In genomic region chr19:55600336-55601028, GRCh38 we compare ENCODE assay signal across 8 cellular contexts.
DNase-seq lines count a peak whose midpoint lies in the region; ATAC-seq and TF ChIP-seq lines count a peak whose summit lies in the region.

No MANE protein-coding gene starts in this region.

- POLR2A ChIA-PET in HEK293T (lab: Yijun Ruan, JAX) = interaction anchor here (1.2 to 1.9 kb wide), 8 partner anchors 16 to 133 kb away, joined by 3 to 26 read pairs (median 6); partner anchors contain the start of genes ZNF579, ZNF628 and ZNF784

- peak; percentile 29 for TF ChIP-seq POLR2A in GM18505 (IDR thresholded peaks at IDR 0.05; ENCODE audit: borderline replicate concordance, extremely low read depth, insufficient read depth, insufficient read length)

- peak overlapping the region; percentile 88; the same call in 1 of the 2 replicates for H3K9ac ChIP-seq in iPS-20b (ENCODE audit: low read depth, low read length)

- ATAC-seq in GM18505 (IDR thresholded peaks at IDR 0.05; ENCODE audit: unreplicated experiment) (peak; percentile 8), HG03135 (IDR thresholded peaks at IDR 0.05; ENCODE audit: unreplicated experiment) (peak; percentile 2)

- H3K4me1 ChIP-seq in iPS-20b (ENCODE audit: insufficient read depth, low read length) = peaks cover 12% of the 10 kb centered on the region; the same call in 1 of the 2 replicates

- peak overlapping the region; percentile 100 for H3K27ac ChIP-seq in angular gyrus (ENCODE audit: low read depth, low read length)
- peak overlapping the region; percentile 50 for H3K27ac ChIP-seq in iPS-20b (ENCODE audit: low read length)

- DNase-seq in AG10803 (ENCODE audit: low read depth) (no peak), NCI-H526 (lab: John Stamatoyannopoulos, UW) (peak; percentile 84 to 99), HEK293T (ENCODE audit: extremely low spot score) (no peak)
- peak; percentile 65 to 73 for DNase-seq in stimulated activated CD4-positive, alpha-beta T cell treated with anti-CD3 and anti-CD28 coated beads, Interleukin-2, amount 100 ng/mL, for 24 hours

- no peaks in the 10 kb centered on the region for H3K9me3 ChIP-seq in iPS-20b (ENCODE audit: insufficient read depth, low read depth, low read length)

- H3K4me3 ChIP-seq in AG10803 (ENCODE audit: low read length) = peak overlapping the region; percentile 75
- H3K4me3 ChIP-seq in iPS-20b (ENCODE audit: low read length) = peak overlapping the region; percentile 71

- H3K36me3 ChIP-seq in iPS-20b (ENCODE audit: insufficient read depth, low read depth, low read length) = peaks cover 16% of the 10 kb centered on the region

- CTCF ChIA-PET in HEK293T (lab: Yijun Ruan, JAX) = interaction anchor here (0.6 to 0.7 kb wide), 2 partner anchors 14 to 40 kb away, joined by 3 to 5 read pairs; no protein-coding TSS in a partner anchor

- H3K27me3 ChIP-seq in iPS-20b (ENCODE audit: insufficient read depth, low read length) = no peaks in the 10 kb centered on the region

- TF ChIP-seq CTCF in AG10803 (conservative IDR thresholded peaks at IDR 0.05; ENCODE audit: low read length) = no peak

TF ChIP-seq in HEK293T, 16 proteins besides CTCF, POLR2A, EP300 and RAD21:
- no peak for TF ChIP-seq PKNOX1 (IDR thresholded peaks at IDR 0.05)
- TF ChIP-seq BHLHE40 (IDR thresholded peaks at IDR 0.05; ENCODE audit: borderline replicate concordance) = no peak
- no peak for TF ChIP-seq L3MBTL2 (conservative IDR thresholded peaks at IDR 0.05)
- no peak for TF ChIP-seq FOXA1 (IDR thresholded peaks at IDR 0.05)
- no peak for TF ChIP-seq SP1 (IDR thresholded peaks at IDR 0.05)
- TF ChIP-seq NFRKB (IDR thresholded peaks at IDR 0.05) = no peak
- no peak for TF ChIP-seq ARNT (IDR thresholded peaks at IDR 0.05)
- TF ChIP-seq HDGF (IDR thresholded peaks at IDR 0.05; ENCODE audit: borderline replicate concordance) = no peak
- no peak for TF ChIP-seq ZNF384 (IDR thresholded peaks at IDR 0.05)
- no peak for TF ChIP-seq FOXK2 (IDR thresholded peaks at IDR 0.05)
- TF ChIP-seq FOXM1 (IDR thresholded peaks at IDR 0.05; ENCODE audit: borderline replicate concordance) = no peak
- no peak for TF ChIP-seq ELF4 (IDR thresholded peaks at IDR 0.05)
- no peak for TF ChIP-seq TARDBP (IDR thresholded peaks at IDR 0.05)
- no peak for TF ChIP-seq SUZ12 (IDR thresholded peaks at IDR 0.05)
- TF ChIP-seq CTBP1 (IDR thresholded peaks at IDR 0.05; ENCODE audit: borderline replicate concordance) = no peak
- TF ChIP-seq LEF1 (IDR thresholded peaks at IDR 0.05; ENCODE audit: borderline replicate concordance) = no peak

Comparison
In these comparisons a context has a peak if more than half of its experiments do, and no peak if none do; other contexts are left out.
1. DNase-seq: peak in NCI-H526 (2 of 2) and stimulated activated CD4-positive, alpha-beta T cell treated with anti-CD3 and anti-CD28 coated beads, Interleukin-2, amount 100 ng/mL, for 24 hours (2 of 2); none in AG10803 (single experiment) and HEK293T (single experiment).